13 cellular contexts compared by ENCODE assay signal in the genomic region with DNA sequence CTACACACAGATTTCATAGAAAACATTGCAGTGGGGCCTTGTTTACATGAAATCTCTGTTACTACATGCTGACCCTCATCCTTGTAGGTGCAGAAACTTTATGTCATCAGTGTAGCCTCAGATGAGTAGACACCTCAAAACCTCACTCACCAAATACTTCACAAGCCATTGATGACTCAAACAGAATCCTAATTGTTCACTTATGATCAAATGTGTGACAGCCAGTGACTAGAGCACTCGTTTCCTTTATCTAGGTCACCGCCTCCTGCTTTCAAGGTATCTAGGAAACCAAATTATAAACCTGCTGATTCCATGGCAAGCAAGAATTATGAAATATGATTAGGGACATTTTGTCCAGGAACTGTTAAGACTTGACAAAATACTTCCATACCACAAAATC.
DNase-seq lines count a peak whose midpoint lies in the region; ATAC-seq, FAIRE-seq and TF ChIP-seq lines count a peak whose summit lies in the region.
"Had no signal": no experiment of that assay in that cellular context is flagged by ENCODE, and none has a peak within 500 bp of the region (broad histone marks: within the 10 kb centered on the region; RNA-seq: fewer than 3 reads in every experiment).

No MANE protein-coding gene starts in this region.

- ATAC-seq in GM19025 (IDR thresholded peaks at IDR 0.05; ENCODE audit: low read depth, unreplicated experiment) (peak; percentile 78), HG02610 (IDR thresholded peaks at IDR 0.05; ENCODE audit: unreplicated experiment) (peak; percentile 74), HG03469 (IDR thresholded peaks at IDR 0.05; ENCODE audit: unreplicated experiment) (peak; percentile 63), omental fat pad (ENCODE audit: low FRiP score) (no peak)
- ATAC-seq: CD8-positive, alpha-beta T cell had no signal

- DNase-seq in NCI-H1048 (lab: John Stamatoyannopoulos, UW) (no peak), omental fat pad (ENCODE audit: low spot score) (no peak), AG08396 (ENCODE audit: low spot score) (no peak)
- no peak for DNase-seq in effector CD4-positive, alpha-beta T cell
- DNase-seq: activated CD4-positive, alpha-beta T cell treated with anti-CD3 and anti-CD28 coated beads for 4 hours; activated gamma-delta T cell treated with Interleukin-2 at 50 U/mL for 16 hours; CD8-positive, alpha-beta T cell; NCI-H187; testis had no signal

- FAIRE-seq in islet of Langerhans (lab: Jason Lieb, UNC) = peak; percentile 98

- TF ChIP-seq CTCF in omental fat pad (IDR thresholded peaks at IDR 0.05) = no peak
